ENCODE assay signal across 8 cellular contexts in the genomic region with DNA sequence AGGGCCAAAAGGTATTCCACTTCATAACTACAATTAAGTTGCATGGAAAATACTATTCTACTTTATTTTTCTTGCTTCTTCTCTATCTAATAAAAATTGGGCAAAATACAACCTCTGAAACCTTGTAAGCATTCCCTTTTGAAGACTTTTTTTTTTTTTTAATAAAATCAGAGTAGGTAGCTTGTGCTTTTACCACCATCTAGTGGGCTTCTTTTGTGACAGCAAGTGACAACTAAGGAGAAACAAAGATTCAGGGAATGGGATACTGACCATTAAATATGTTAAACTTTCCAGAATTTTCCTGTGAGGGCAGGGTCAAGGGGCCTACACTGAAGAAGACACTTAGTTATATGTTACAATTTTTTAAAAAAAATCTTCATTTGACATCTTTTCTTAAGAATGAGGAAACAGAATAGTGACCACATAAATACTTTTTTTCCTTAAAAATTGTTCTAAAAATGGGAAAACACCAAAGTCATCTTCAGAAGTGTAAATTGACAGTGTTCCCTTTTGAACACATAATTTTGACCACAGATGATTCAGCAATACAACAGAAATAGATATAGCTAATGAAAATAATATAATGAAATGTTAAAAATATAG.
DNase-seq lines count a peak whose midpoint lies in the region; ATAC-seq and TF ChIP-seq lines count a peak whose summit lies in the region.

No MANE protein-coding gene starts in this region.

- no peaks in the 10 kb centered on the region for H3K36me3 Mint-ChIP-seq in MCF 10A (ENCODE audit: insufficient read depth, unreplicated experiment)

- no peak overlapping the region for H3K9ac ChIP-seq in neuronal stem cell (ENCODE audit: low read depth, low read length, poor library complexity)

- no peak overlapping the region for H2BK5ac ChIP-seq in neuronal stem cell (ENCODE audit: low read length)

- no peak overlapping the region for H4K8ac ChIP-seq in neuronal stem cell (ENCODE audit: low read depth, low read length)

- H3K27ac ChIP-seq in breast epithelium (no peak overlapping the region), neuronal stem cell (replicated peaks; ENCODE audit: low read length) (no peak overlapping the region), substantia nigra (ENCODE audit: low read depth, low read length, poor library complexity, severe bottlenecking) (no peak overlapping the region)

- no peaks in the 10 kb centered on the region for H3K27me3 ChIP-seq in breast epithelium
- no peaks in the 10 kb centered on the region for H3K27me3 ChIP-seq in neuronal stem cell (ENCODE audit: control insufficient read depth in 3 of 3, insufficient read depth in 3 of 3, low read depth in 1 of 3, low read length in 3 of 3)

- H3K4me3 Mint-ChIP-seq in MCF 10A (ENCODE audit: unreplicated experiment), result no peak overlapping the region

- no peak overlapping the region for H3K14ac ChIP-seq in neuronal stem cell (ENCODE audit: low read length)

- H3K27ac Mint-ChIP-seq in MCF 10A (ENCODE audit: low read depth, unreplicated experiment), result no peak overlapping the region

- H3K27me3 Mint-ChIP-seq in MCF 10A (ENCODE audit: insufficient read depth, unreplicated experiment), result no peaks in the 10 kb centered on the region

- no peak for ATAC-seq in HG03439 (IDR thresholded peaks at IDR 0.05; ENCODE audit: unreplicated experiment)

- intact Hi-C loops in MCF 10A (cut with micrococcal nuclease), result loop anchor here (2.0 to 5.0 kb wide), 3 partner anchors 139 to 1549 kb away; no protein-coding TSS in a partner anchor
- intact Hi-C loops in breast epithelium (cut with DNase I; ENCODE audit: low total_unique reads), result no loop called here

- H3K4ac ChIP-seq in neuronal stem cell (ENCODE audit: low read length), result no peak overlapping the region

- H4K91ac ChIP-seq in neuronal stem cell (ENCODE audit: low read depth, low read length, poor library complexity), result no peak overlapping the region

- H3K4me3 ChIP-seq in breast epithelium (no peak overlapping the region), neuronal stem cell (ENCODE audit: low read length in 2 of 2) (no peak overlapping the region)

- CTCF ChIA-PET in MCF 10A (lab: Yijun Ruan, JAX), result interaction anchor here (0.6 to 0.7 kb wide), 2 partner anchors 633 to 1949 kb away, joined by 3 to 7 read pairs; no protein-coding TSS in a partner anchor

- peaks cover 14% of the 10 kb centered on the region for H3K4me1 Mint-ChIP-seq in MCF 10A (ENCODE audit: insufficient read depth, unreplicated experiment)

- H3K9me3 ChIP-seq in breast epithelium, result peaks cover 0 to 2% of the 10 kb centered on the region in 2 donors
- H3K9me3 ChIP-seq in neuronal stem cell (replicated peaks in 1 of 2; ENCODE audit: control insufficient read depth in 2 of 2, insufficient read depth in 1 of 2, low read depth in 1 of 2, low read length in 2 of 2), result peaks cover 0 to 6% of the 10 kb centered on the region in 2 donors

- H2BK120ac ChIP-seq in neuronal stem cell (ENCODE audit: low read depth, low read length), result no peak overlapping the region

- no peak for TF ChIP-seq POLR2A in breast epithelium (IDR thresholded peaks at IDR 0.05)

- H3K36me3 ChIP-seq in breast epithelium, result no peaks in the 10 kb centered on the region
- no peaks in the 10 kb centered on the region for H3K36me3 ChIP-seq in neuronal stem cell (replicated peaks in 1 of 2; ENCODE audit: control insufficient read depth in 2 of 2, insufficient read depth in 2 of 2, low read length in 2 of 2)

- no peak overlapping the region for H2BK12ac ChIP-seq in neuronal stem cell (ENCODE audit: low read length)

- no peak overlapping the region for H3K4me2 ChIP-seq in neuronal stem cell (ENCODE audit: insufficient read depth, low read length, poor library complexity, severe bottlenecking)

- no peak overlapping the region for H2AK5ac ChIP-seq in neuronal stem cell (ENCODE audit: low read depth, low read length)

- no TSS peak for BruUV-seq in MCF 10A (replicated peaks; lab: Mats Ljungman, UMichigan)

- H3K23ac ChIP-seq in neuronal stem cell (ENCODE audit: low read depth, low read length, poor library complexity), result no peak overlapping the region

- DNase-seq in MCF 10A (ENCODE audit: unreplicated experiment) (peak; percentile 54), breast epithelium (ENCODE audit: low spot score in 2 of 2) (no peak), NCI-H345 treated with DMSO at 0.1 percent for 48 hours (lab: John Stamatoyannopoulos, UW; ENCODE audit: unreplicated experiment) (peak; percentile 10), dermis microvascular lymphatic vessel endothelial cell (ENCODE audit: low read depth in 2 of 2) (peak; percentile 10 to 37), neuronal stem cell (ENCODE audit: low spot score) (peak; percentile 37), substantia nigra (lab: John Stamatoyannopoulos, UW) (no peak), NK-92 (lab: John Stamatoyannopoulos, UW; ENCODE audit: unreplicated experiment) (no peak)

- H2BK15ac ChIP-seq in neuronal stem cell (ENCODE audit: low read length), result no peak overlapping the region

- H3K79me1 ChIP-seq in neuronal stem cell (ENCODE audit: low read depth, low read length), result no peaks in the 10 kb centered on the region

- H3K9me3 Mint-ChIP-seq in MCF 10A (ENCODE audit: unreplicated experiment), result no peaks in the 10 kb centered on the region

- no peak overlapping the region for H2AFZ ChIP-seq in neuronal stem cell (ENCODE audit: low read length)

- TF ChIP-seq CTCF in MCF 10A (IDR thresholded peaks at IDR 0.05; ENCODE audit: unreplicated experiment), result peak; percentile 66
- no peak for TF ChIP-seq CTCF in breast epithelium (IDR thresholded peaks at IDR 0.05)

- no peaks in the 10 kb centered on the region for H3K4me1 ChIP-seq in breast epithelium
- H3K4me1 ChIP-seq in neuronal stem cell (ENCODE audit: control insufficient read depth in 2 of 2, insufficient read depth in 1 of 2, low read depth in 1 of 2, low read length in 2 of 2), result no peaks in the 10 kb centered on the region

- no peak overlapping the region for H3K18ac ChIP-seq in neuronal stem cell (ENCODE audit: low read length)

- POLR2A ChIA-PET in MCF 10A (lab: Yijun Ruan, JAX), result interaction anchor here (0.6 kb wide), 1 partner anchor 11 kb away, joined by 3 read pairs; no protein-coding TSS in a partner anchor

Comparison
In these comparisons a context has a peak if more than half of its experiments do, and no peak if none do; other contexts are left out.
1. DNase-seq: peak in MCF 10A (single experiment), NCI-H345 treated with DMSO at 0.1 percent for 48 hours (single experiment), dermis microvascular lymphatic vessel endothelial cell (2 of 2) and neuronal stem cell (single experiment); none in breast epithelium (0 of 2), substantia nigra (0 of 49) and NK-92 (single experiment).